10 cellular contexts compared by ENCODE assay signal in genomic region chr20:38804243-38804642, GRCh38. TPM values are rescaled to one million over a fixed set of nuclear protein-coding genes. Genes with fewer than 3 reads are reported as not detected.
A peak's percentile ranks its signal among the peaks of the same experiment; 100 is the strongest.
DNase-seq lines count a peak whose midpoint lies in the region; ATAC-seq and TF ChIP-seq lines count a peak whose summit lies in the region.
"Had no signal": no experiment of that assay in that cellular context is flagged by ENCODE, and none has a peak within 500 bp of the region (broad histone marks: within the 10 kb centered on the region; RNA-seq: fewer than 3 reads in every experiment).

No MANE protein-coding gene starts in this region.

- H3K27ac ChIP-seq in esophagus squamous epithelium = peak overlapping the region in 3 of 4 donors; percentile 65 to 87 (median 82)
- peak overlapping the region; percentile 73 to 98 (median 90) for H3K27ac ChIP-seq in spleen
- H3K27ac ChIP-seq: 22Rv1, pancreas had no signal

- H3K27me3 ChIP-seq in esophagus squamous epithelium (peaks cover 5 to 48% (median 8%) of the 10 kb centered on the region in 4 donors), spleen (replicated peaks in 1 of 7) (peaks cover 0 to 28% (median 5%) of the 10 kb centered on the region in 7 donors)

- TF ChIP-seq POLR2A in esophagus squamous epithelium (IDR thresholded peaks at IDR 0.05) (no peak), spleen (IDR thresholded peaks at IDR 0.05) (no peak)

- H3K4me3 ChIP-seq in esophagus squamous epithelium = no peak overlapping the region
- H3K4me3 ChIP-seq in spleen = peak overlapping the region in 1 of 8 donors; percentile 83
- H3K4me3 ChIP-seq: pancreas had no signal

- peaks cover under 1% of the 10 kb centered on the region for H3K9me3 Mint-ChIP-seq in T-helper 1 cell treated with Interleukin-12 subunit alpha and Interleukin-12 subunit beta and Interleukin-4 antibody, amounts not matched to agents 30 μg/mL and 1 μg/mL, for 36 hours
- no peaks in the 10 kb centered on the region for H3K9me3 Mint-ChIP-seq in WTC11

- POLR2A ChIA-PET in WTC11 (lab: Charles Lee) = no interaction called here

- no peaks in the 10 kb centered on the region for H3K27me3 Mint-ChIP-seq in T-helper 1 cell treated with Interleukin-12 subunit alpha and Interleukin-12 subunit beta and Interleukin-4 antibody, amounts not matched to agents 30 μg/mL and 1 μg/mL, for 36 hours (ENCODE audit: low read depth)
- H3K27me3 Mint-ChIP-seq in WTC11 (ENCODE audit: low read depth) = peaks cover 31% of the 10 kb centered on the region

- WGBS in esophagus squamous epithelium, 2 donors = 80 to 86% methylated on average over 3 of the region's 3 CpGs
- 65 to 79% (median 77%) methylated on average over 3 of the region's 3 CpGs for WGBS in spleen, 5 donors

- peaks cover 19% of the 10 kb centered on the region for H3K36me3 Mint-ChIP-seq in T-helper 1 cell treated with Interleukin-12 subunit alpha and Interleukin-12 subunit beta and Interleukin-4 antibody, amounts not matched to agents 30 μg/mL and 1 μg/mL, for 36 hours (ENCODE audit: low read depth)
- no peaks in the 10 kb centered on the region for H3K36me3 Mint-ChIP-seq in WTC11

- H3K4me3 Mint-ChIP-seq in T-helper 1 cell treated with Interleukin-12 subunit alpha and Interleukin-12 subunit beta and Interleukin-4 antibody, amounts not matched to agents 30 μg/mL and 1 μg/mL, for 36 hours = peak overlapping the region; percentile 90
- H3K4me3 Mint-ChIP-seq in WTC11 = peak overlapping the region; percentile 82

- DNase-seq in T-helper 1 cell = no peak
- no peak for DNase-seq in WTC11 (ENCODE audit: low spot score)
- no peak for DNase-seq in esophagus squamous epithelium (lab: John Stamatoyannopoulos, UW)
- DNase-seq in spleen = no peak
- DNase-seq in stimulated activated CD8-positive, alpha-beta memory T cell treated with anti-CD3 and anti-CD28 coated beads, Interleukin-4, amount 100 ng/mL, for 48 hours = no peak
- DNase-seq in DMS79 treated with DMSO at 0.1 percent for 48 hours (lab: John Stamatoyannopoulos, UW) = no peak
- DNase-seq: pancreas had no signal

- H3K27ac Mint-ChIP-seq in T-helper 1 cell treated with Interleukin-12 subunit alpha and Interleukin-12 subunit beta and Interleukin-4 antibody, amounts not matched to agents 30 μg/mL and 1 μg/mL, for 36 hours = peak overlapping the region; percentile 98
- H3K27ac Mint-ChIP-seq in WTC11 = peak overlapping the region; percentile 97

- CTCF ChIA-PET in WTC11 (lab: Charles Lee) = interaction anchor here (0.8 to 4.1 kb wide), 6 partner anchors 22 to 122 kb away, joined by 3 to 39 read pairs (median 4); partner anchors contain the start of gene FAM83D

- peaks cover 50% of the 10 kb centered on the region for H3K4me1 Mint-ChIP-seq in T-helper 1 cell treated with Interleukin-12 subunit alpha and Interleukin-12 subunit beta and Interleukin-4 antibody, amounts not matched to agents 30 μg/mL and 1 μg/mL, for 36 hours (ENCODE audit: low read depth)
- peaks cover 35% of the 10 kb centered on the region for H3K4me1 Mint-ChIP-seq in WTC11

- intact Hi-C loops in esophagus squamous epithelium (cut with DNase I) (no loop called here), spleen (cut with DNase I; ENCODE audit: low total_unique reads) (loop anchor here (10.0 kb wide), 1 partner anchor 71 kb away; no protein-coding TSS in a partner anchor)

- TF ChIP-seq CTCF in WTC11 (IDR thresholded peaks at IDR 0.05) = no peak
- no peak for TF ChIP-seq CTCF in esophagus squamous epithelium (IDR thresholded peaks at IDR 0.05)
- TF ChIP-seq CTCF in spleen (IDR thresholded peaks at IDR 0.05 in 8 of 11, conservative IDR thresholded peaks at IDR 0.05 in 3 of 11) = no peak

- H3K36me3 ChIP-seq in esophagus squamous epithelium (no peaks in the 10 kb centered on the region), spleen (peaks cover 0 to 3% (median 0%) of the 10 kb centered on the region in 6 donors)
- H3K36me3 ChIP-seq: pancreas had no signal

- ATAC-seq in WTC11 (no peak), HG03097 (IDR thresholded peaks at IDR 0.05; ENCODE audit: low FRiP score, unreplicated experiment) (no peak)

- H3K9me3 ChIP-seq in esophagus squamous epithelium = no peaks in the 10 kb centered on the region
- no peaks in the 10 kb centered on the region for H3K9me3 ChIP-seq in spleen
- H3K9me3 ChIP-seq: pancreas had no signal

- peaks cover 6 to 51% (median 16%) of the 10 kb centered on the region in 3 donors for H3K4me1 ChIP-seq in esophagus squamous epithelium
- peaks cover 27 to 60% (median 50%) of the 10 kb centered on the region in 6 donors for H3K4me1 ChIP-seq in spleen

TF ChIP-seq in WTC11, 78 proteins besides CTCF, POLR2A, EP300 and RAD21:
- no peak for TF ChIP-seq E2F5 (CRISPR knock-in tag; IDR thresholded peaks at IDR 0.05)
- no peak for TF ChIP-seq USF2 (CRISPR knock-in tag; IDR thresholded peaks at IDR 0.05)

RNA-seq across cellular contexts. Expression of gene PPP1R16B, which starts 1.3 kb away (rescaled TPM):
- 8.1 to 12.0 TPM (median 8.2 TPM) in 3 replicates for total RNA-seq in WTC11 (2021)
- total RNA-seq in esophagus squamous epithelium = 1 to 10 TPM in 3 of 4 donors, under 1 TPM in 1; 0.99 to 6.7 (median 3.6) TPM
- total RNA-seq in spleen = 10 to 100 TPM; 35.7 to 66.0 (median 47.4) TPM
- polyA plus RNA-seq in spleen = 10 to 100 TPM; 16.0 to 35.0 (median 16.5) TPM

RNA-seq across cellular contexts. Expression of gene ACTR5, which starts 56.0 kb away (rescaled TPM):
- total RNA-seq in WTC11 (2021) (9.8 to 12.0 TPM (median 11.5 TPM) in 3 replicates), esophagus squamous epithelium (10 to 100 TPM in 1 of 4 donors, 1 to 10 TPM in 3; 7.0 to 12.2 (median 8.9) TPM), spleen (10 to 100 TPM in 3 of 7 donors, 1 to 10 TPM in 4; 8.4 to 12.8 (median 9.6) TPM)
- polyA plus RNA-seq in spleen = 10 to 100 TPM in 1 of 3 donors, 1 to 10 TPM in 2; 5.6 to 10.9 (median 9.4) TPM
